ENCODE assay signal across 26 cellular contexts in the genomic region with DNA sequence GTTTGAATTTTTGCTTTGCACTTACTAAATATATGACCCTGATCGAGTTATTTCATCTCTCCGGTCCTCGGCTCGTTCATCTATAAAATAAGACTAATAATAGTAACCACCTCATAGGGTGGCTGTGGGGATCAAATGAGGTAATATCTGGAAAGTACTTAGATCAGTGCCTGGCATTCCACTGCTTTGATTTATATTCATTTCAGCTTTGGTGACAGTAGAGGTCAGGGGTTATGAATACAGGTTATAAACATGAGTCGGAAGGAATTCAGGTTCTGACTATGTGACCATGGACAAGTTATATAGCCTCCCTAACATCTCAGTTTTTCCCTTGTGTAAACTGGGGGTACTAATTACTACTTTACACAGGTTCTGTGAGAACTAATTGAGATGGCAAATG. TPM values are rescaled to one million over a fixed set of nuclear protein-coding genes. Genes with fewer than 3 reads are reported as not detected.
DNase-seq lines count a peak whose midpoint lies in the region; ATAC-seq, FAIRE-seq and TF ChIP-seq lines count a peak whose summit lies in the region.
"Had no signal": no experiment of that assay in that cellular context is flagged by ENCODE, and none has a peak within 500 bp of the region (broad histone marks: within the 10 kb centered on the region; RNA-seq: fewer than 3 reads in every experiment).

No MANE protein-coding gene starts in this region.

- H3K27ac ChIP-seq in K562 (ENCODE audit: extremely low read depth, low read depth, low read length) = no peak overlapping the region
- H3K27ac ChIP-seq: BLaER1 treated with 17β-estradiol and CSF1 and Interleukin-3, amounts not matched to agents 10 nM and 100 nM; PC-9; SJCRH30 had no signal

- peaks cover 4% of the 10 kb centered on the region for H3K9me3 Mint-ChIP-seq in nephron
- H3K9me3 Mint-ChIP-seq in type B pancreatic cell = peaks cover 16% of the 10 kb centered on the region
- H3K9me3 Mint-ChIP-seq in activated CD8-positive, alpha-beta T cell treated with anti-CD3 and anti-CD28 coated beads for 36 hours = no peaks in the 10 kb centered on the region

- no peaks in the 10 kb centered on the region; the same call in 2 of the 3 replicates for H3K79me2 ChIP-seq in K562 (ENCODE audit: control insufficient read depth, insufficient read depth, low read length)

- peaks cover 15% of the 10 kb centered on the region for H3K4me1 Mint-ChIP-seq in nephron
- peaks cover 7% of the 10 kb centered on the region for H3K4me1 Mint-ChIP-seq in type B pancreatic cell (ENCODE audit: unreplicated experiment)
- H3K4me1 Mint-ChIP-seq in activated CD8-positive, alpha-beta T cell treated with anti-CD3 and anti-CD28 coated beads for 36 hours (ENCODE audit: low read depth) = peaks cover 7% of the 10 kb centered on the region

- no peak overlapping the region for H3K4me3 ChIP-seq in K562
- H3K4me3 ChIP-seq: BLaER1 treated with 17β-estradiol and CSF1 and Interleukin-3, amounts not matched to agents 10 nM and 100 nM; MG63; PC-9; SJCRH30 had no signal

- CTCF ChIA-PET in K562 (lab: Yijun Ruan, JAX; ENCODE audit: low intra/inter-chr PET ratio) = no interaction called here
- CTCF ChIA-PET in activated CD8-positive, alpha-beta T cell treated with anti-CD3 and anti-CD28 coated beads for 36 hours (lab: Charles Lee) = interaction anchor here (0.9 kb wide), 1 partner anchor 217 kb away, joined by 3 read pairs; no protein-coding TSS in a partner anchor

- peaks cover 5 to 12% of the 10 kb centered on the region in 2 experiments; a peak in 3 of 5 replicates for H3K4me1 ChIP-seq in K562 (replicated peaks in 1 of 2; ENCODE audit: control insufficient read depth in 2 of 2, insufficient read depth in 2 of 2, low read length in 2 of 2)
- H3K4me1 ChIP-seq: SJCRH30 had no signal

- H4K20me1 ChIP-seq in K562 (replicated peaks; ENCODE audit: control insufficient read depth, insufficient read depth, low read length) = 0 out of 2 replicates have a peak, but pooled peaks cover 6% of the 10 kb centered on the region

- no peaks in the 10 kb centered on the region for H3K27me3 Mint-ChIP-seq in nephron (ENCODE audit: low read depth)
- no peaks in the 10 kb centered on the region for H3K27me3 Mint-ChIP-seq in type B pancreatic cell
- H3K27me3 Mint-ChIP-seq in activated CD8-positive, alpha-beta T cell treated with anti-CD3 and anti-CD28 coated beads for 36 hours = peaks cover 57% of the 10 kb centered on the region

- no peaks in the 10 kb centered on the region for H3K9me3 ChIP-seq in K562 (replicated peaks; ENCODE audit: control insufficient read depth, insufficient read depth, low read depth, low read length)
- H3K9me3 ChIP-seq: SJCRH30 had no signal

- TF ChIP-seq POLR2A in GM12892 (IDR thresholded peaks at IDR 0.05; ENCODE audit: low read depth, low read length) = no peak
- TF ChIP-seq POLR2A in K562 (conservative IDR thresholded peaks at IDR 0.05) = no peak

- WGBS in K562 (ENCODE audit: insufficient coverage, low coverage, missing lambda C conversion rate) = 59% methylated on average over 5 of the region's 5 CpGs

- ATAC-seq in K562 (no peak), HG02885 (IDR thresholded peaks at IDR 0.05; ENCODE audit: poor library complexity, unreplicated experiment) (no peak), GM18517 (IDR thresholded peaks at IDR 0.05; ENCODE audit: unreplicated experiment) (no peak)
- ATAC-seq in activated CD8-positive, alpha-beta T cell treated with anti-CD3 and anti-CD28 coated beads for 36 hours = no peak
- ATAC-seq: HepG2, Right ventricle myocardium inferior, SK-N-SH treated with all-trans-retinoic acid at 6 μM for 48 hours had no signal

- H3K36me3 Mint-ChIP-seq in nephron (ENCODE audit: low read depth) = no peaks in the 10 kb centered on the region
- no peaks in the 10 kb centered on the region for H3K36me3 Mint-ChIP-seq in type B pancreatic cell
- no peaks in the 10 kb centered on the region for H3K36me3 Mint-ChIP-seq in activated CD8-positive, alpha-beta T cell treated with anti-CD3 and anti-CD28 coated beads for 36 hours (ENCODE audit: low read depth)

- H3K27ac Mint-ChIP-seq in nephron (peak overlapping the region; percentile 43 to 83 (median 47)), type B pancreatic cell (peak overlapping the region; percentile 54)
- H3K27ac Mint-ChIP-seq in activated CD8-positive, alpha-beta T cell treated with anti-CD3 and anti-CD28 coated beads for 36 hours = no peak overlapping the region

- no peak for TF ChIP-seq EP300 in K562 (IDR thresholded peaks at IDR 0.05; ENCODE audit: low read length)

- POLR2A ChIA-PET in K562 (lab: Yijun Ruan, JAX) = interaction anchor here (1.2 kb wide), 1 partner anchor 12 kb away, joined by 3 read pairs; no protein-coding TSS in a partner anchor
- POLR2A ChIA-PET in activated CD8-positive, alpha-beta T cell treated with anti-CD3 and anti-CD28 coated beads for 36 hours (lab: Charles Lee) = no interaction called here

- H3K4me2 ChIP-seq in K562 (ENCODE audit: insufficient read depth, low read length) = no peak overlapping the region
- H3K4me2 ChIP-seq: BLaER1 treated with 17β-estradiol and CSF1 and Interleukin-3, amounts not matched to agents 10 nM and 100 nM; PC-9 had no signal

- no peak for TF ChIP-seq RAD21 in K562 (CRISPR knock-in tag; conservative IDR thresholded peaks at IDR 0.05 in 1 of 2, IDR thresholded peaks at IDR 0.05 in 1 of 2)

- in situ Hi-C loops in K562 (cut with MboI) = no loop called here

- TF ChIP-seq CTCF in K562 (IDR thresholded peaks at IDR 0.05 in 2 of 3, conservative IDR thresholded peaks at IDR 0.05 in 1 of 3; ENCODE audit: insufficient read depth in 2 of 3, low read depth in 1 of 3, low read length in 3 of 3) (no peak), nephron (IDR thresholded peaks at IDR 0.05; ENCODE audit: unreplicated experiment in 3 of 3) (no peak), type B pancreatic cell (conservative IDR thresholded peaks at IDR 0.05) (no peak)
- no peak for TF ChIP-seq CTCF in activated CD8-positive, alpha-beta T cell treated with anti-CD3 and anti-CD28 coated beads for 36 hours (IDR thresholded peaks at IDR 0.05)

- intact Hi-C loops in K562 (cut with micrococcal nuclease) = loop anchor here (5.0 kb wide), 3 partner anchors 71 to 216 kb away; no protein-coding TSS in a partner anchor
- intact Hi-C loops in activated CD8-positive, alpha-beta T cell treated with anti-CD3 and anti-CD28 coated beads for 36 hours (cut with micrococcal nuclease) = loop anchor here (10.0 kb wide), 1 partner anchor 213 kb away; no protein-coding TSS in a partner anchor

- no peaks in the 10 kb centered on the region for H3K36me3 ChIP-seq in K562 (ENCODE audit: control insufficient read depth, insufficient read depth, low read length)
- H3K36me3 ChIP-seq: BLaER1 treated with 17β-estradiol and CSF1 and Interleukin-3, amounts not matched to agents 10 nM and 100 nM; SJCRH30 had no signal

- H3K9me1 ChIP-seq in K562 (ENCODE audit: control insufficient read depth, insufficient read depth, low read length) = no peaks in the 10 kb centered on the region

- no peak overlapping the region for H2AFZ ChIP-seq in K562 (ENCODE audit: low read depth, low read length)
- H2AFZ ChIP-seq: PC-9 had no signal

- no TSS peak for BruUV-seq in K562 (replicated peaks; lab: Mats Ljungman, UMichigan)

- DNase-seq in GM12892 (ENCODE audit: insufficient read length) (no peak), K562 (ENCODE audit: extremely low read depth in 1 of 4, low spot score in 3 of 4) (no peak), type B pancreatic cell (ENCODE audit: extremely low spot score, unreplicated experiment) (no peak)
- no peak for DNase-seq in activated CD8-positive, alpha-beta T cell treated with anti-CD3 and anti-CD28 coated beads for 36 hours
- DNase-seq: AML-193; CD4-positive, alpha-beta memory T cell; COR-L47; GOT3; HCEC 1CT; KBM-7; MG63; NCI-H1417; NCI-H1694; NCI-H2081; NCI-H2227 treated with DMSO at 0.1 percent for 48 hours; NCI-H526 treated with DMSO at 0.1 percent for 48 hours; PC-9; SJCRH30 had no signal

- no peak overlapping the region for H3K9ac ChIP-seq in K562 (ENCODE audit: insufficient read depth in 1 of 2, low read depth in 2 of 2, low read length in 2 of 2)
- H3K9ac ChIP-seq: BLaER1 treated with 17β-estradiol and CSF1 and Interleukin-3, amounts not matched to agents 10 nM and 100 nM had no signal

- FAIRE-seq in GM12892 (lab: Jason Lieb, UNC) (peak; percentile 53), K562 (lab: Jason Lieb, UNC) (no peak)
- FAIRE-seq: A204.1, HepG2 had no signal

- peak overlapping the region in 2 of 3 experiments; percentile 62 to 65 for H3K4me3 Mint-ChIP-seq in nephron
- H3K4me3 Mint-ChIP-seq in type B pancreatic cell = no peak overlapping the region
- H3K4me3 Mint-ChIP-seq in activated CD8-positive, alpha-beta T cell treated with anti-CD3 and anti-CD28 coated beads for 36 hours = no peak overlapping the region

- H3K27me3 ChIP-seq in K562 (ENCODE audit: control insufficient read depth in 2 of 2, insufficient read depth in 2 of 2, low read length in 2 of 2) = no peaks in the 10 kb centered on the region
- H3K27me3 ChIP-seq: MG63, SJCRH30 had no signal

TF ChIP-seq in K562, 482 proteins besides CTCF, POLR2A, EP300 and RAD21 (continues in another document):
- TF ChIP-seq ZNF644 (tag; IDR thresholded peaks at IDR 0.05; ENCODE audit: low read depth) = no peak
- TF ChIP-seq KDM1A (IDR thresholded peaks at IDR 0.05) = peak; percentile 64 to 68
- no peak for TF ChIP-seq SRSF1 (IDR thresholded peaks at IDR 0.05; ENCODE audit: low read depth, low read length)
- no peak for TF ChIP-seq XRCC4 (IDR thresholded peaks at IDR 0.05; ENCODE audit: extremely low read depth, insufficient read depth, insufficient read length)

RNA-seq across cellular contexts. Expression of a gene that starts 2.8 kb away (rescaled TPM):
- 7.1 TPM for polyA plus RNA-seq in GM12892 (2012; ENCODE audit: missing spikeins)
- total RNA-seq in K562 (2011; cell fraction: chromatin; rRNA removed; ENCODE audit: low replicate concordance) = 28.3 and 59.6 TPM in 2 replicates
- 17.3 and 19.1 TPM in 2 replicates for total RNA-seq in K562 (2011; cell fraction: nucleolus; rRNA removed)
- 40.8 and 69.8 TPM in 2 replicates for total RNA-seq in K562 (2011; cell fraction: nucleoplasm; rRNA removed)
- total RNA-seq in K562 (2014; rRNA removed) = 11.8 and 14.8 TPM in 2 replicates
- 10.8 and 11.7 TPM in 2 replicates for total RNA-seq in K562 (2014; rRNA removed; fragmentation: Illumina TruSeq; extraction: Trizol)
- 14.2 and 14.8 TPM in 2 replicates for total RNA-seq in K562 (2015; rRNA removed; fragmentation: Illumina TruSeq; extraction: Trizol)
- 17.7 and 17.8 TPM in 2 replicates for total RNA-seq in K562 (2021)
- 7.4 and 9.2 TPM in 2 replicates for polyA plus RNA-seq in K562 (2011; rRNA removed)
- 5.2 and 5.6 TPM in 2 replicates for polyA plus RNA-seq in K562 (2011; cell fraction: cytosol; rRNA removed)
- 21.9 and 25.1 TPM in 2 replicates for polyA plus RNA-seq in K562 (2011; cell fraction: nucleus; rRNA removed)
- 8.6 and 9.5 TPM in 2 replicates for polyA plus RNA-seq in K562 (2012)
- 10.3 and 12.8 TPM in 2 replicates for polyA plus RNA-seq in K562 (2014; fragmentation: Illumina TruSeq; extraction: Trizol)
- 1 to 10 TPM; 1.7 to 2.1 TPM for polyA plus RNA-seq in K562 (2014; fragmentation: Nextera tagmentation; extraction: Ambion mirVana)
- polyA plus RNA-seq in K562 (2014; rRNA removed) = 6.9 and 7.3 TPM in 2 replicates
- polyA minus RNA-seq in K562 (2011; rRNA and poly(A)+ RNA removed) = 22.6 and 23.9 TPM in 2 replicates
- 9.4 and 10.8 TPM in 2 replicates for polyA minus RNA-seq in K562 (2011; cell fraction: cytosol; rRNA and poly(A)+ RNA removed)
- polyA minus RNA-seq in K562 (2011; cell fraction: nucleus; rRNA and poly(A)+ RNA removed) = 21.5 and 27.1 TPM in 2 replicates
- total RNA-seq in type B pancreatic cell (ENCODE audit: low replicate concordance) = 91.8 and 99.3 TPM in 2 replicates
- total RNA-seq in activated CD8-positive, alpha-beta T cell treated with anti-CD3 and anti-CD28 coated beads for 36 hours = under 1 TPM; 0.25 to 0.83 TPM

Comparison
In these comparisons a context has a peak if more than half of its experiments do, and no peak if none do; other contexts are left out.
1. H3K4me3 Mint-ChIP-seq: peak in nephron (2 of 3); none in type B pancreatic cell (single experiment) and activated CD8-positive, alpha-beta T cell treated with anti-CD3 and anti-CD28 coated beads for 36 hours (single experiment).
2. RNA of a gene that starts 2.8 kb away (total RNA-seq): 91.8 to 99.3 TPM in type B pancreatic cell and 10.8 to 69.8 TPM in K562; 0.25 to 0.83 TPM in activated CD8-positive, alpha-beta T cell treated with anti-CD3 and anti-CD28 coated beads for 36 hours; every median in the first group is over 4 times any median in the second.